In genomic region chr3:48782046-48782445, GRCh38 we compare ENCODE assay signal across 7 cellular contexts.
"Had no signal": no experiment of that assay in that cellular context is flagged by ENCODE, and none has a peak within 500 bp of the region (broad histone marks: within the 10 kb centered on the region; RNA-seq: fewer than 3 reads in every experiment).

No MANE protein-coding gene starts in this region.

- ATAC-seq: K562 had no signal

- H3K27ac Mint-ChIP-seq: IgD-negative memory B cell had no signal

- H3K4me3 Mint-ChIP-seq: IgD-negative memory B cell had no signal

- FAIRE-seq: HTR-8/SVneo, K562 had no signal

- H3K27ac ChIP-seq: HL-60 had no signal

- DNase-seq: IMR-90, KBM-7, KG1 had no signal

- H3K4me3 ChIP-seq: K562 had no signal

- H3K4me1 Mint-ChIP-seq: IgD-negative memory B cell had no signal

- H3K9me3 Mint-ChIP-seq: IgD-negative memory B cell had no signal
